In genomic region chr3:127427169-127427655, GRCh38 we compare ENCODE assay signal across 10 cellular contexts.
"Had no signal": no experiment of that assay in that cellular context is flagged by ENCODE, and none has a peak within 500 bp of the region (broad histone marks: within the 10 kb centered on the region; RNA-seq: fewer than 3 reads in every experiment).

No MANE protein-coding gene starts in this region.

- DNase-seq: activated CD4-positive, alpha-beta T cell treated with anti-CD3 and anti-CD28 coated beads for 48 hours; activated naive CD4-positive, alpha-beta T cell treated with anti-CD3 and anti-CD28 coated beads, Interleukin-2, amount 10 ng/mL, durations not matched to agents 7 days and 5 days; stimulated activated naive CD4-positive, alpha-beta T cell treated with Interleukin-2 at 50 U/mL for 16 hours; trophoblast cell had no signal

- H3K4me1 ChIP-seq: adrenal gland, right atrium auricular region had no signal

- H3K27ac ChIP-seq: adrenal gland, esophagus muscularis mucosa, neutrophil, right atrium auricular region had no signal

- H3K4me1 Mint-ChIP-seq: activated naive CD4-positive, alpha-beta T cell treated with anti-CD3 and anti-CD28 coated beads, Interleukin-2, amount 10 ng/mL, durations not matched to agents 7 days and 5 days had no signal

- H3K4me3 Mint-ChIP-seq: activated naive CD4-positive, alpha-beta T cell treated with anti-CD3 and anti-CD28 coated beads, Interleukin-2, amount 10 ng/mL, durations not matched to agents 7 days and 5 days; T-helper 1 cell treated with Interleukin-12 subunit alpha and Interleukin-12 subunit beta and Interleukin-4 antibody, amounts not matched to agents 30 μg/mL and 1 μg/mL, for 36 hours had no signal

- H3K27ac Mint-ChIP-seq: activated naive CD4-positive, alpha-beta T cell treated with anti-CD3 and anti-CD28 coated beads, Interleukin-2, amount 10 ng/mL, durations not matched to agents 7 days and 5 days; activated T-helper 2 cell treated with anti-CD3 and anti-CD28 coated beads, Interferon-gamma antibody, Interleukin-2, Interleukin-4, amounts not matched to agents 10 μg/mL and 5 μg/mL and 100 μg/mL, durations not matched to agents 14 hours and 24 hours and 36 hours; T-helper 1 cell treated with Interleukin-12 subunit alpha and Interleukin-12 subunit beta and Interleukin-4 antibody, amounts not matched to agents 30 μg/mL and 1 μg/mL, for 36 hours had no signal

- H3K36me3 Mint-ChIP-seq: activated naive CD4-positive, alpha-beta T cell treated with anti-CD3 and anti-CD28 coated beads, Interleukin-2, amount 10 ng/mL, durations not matched to agents 7 days and 5 days had no signal

- H3K9me3 ChIP-seq: adrenal gland, neutrophil, right atrium auricular region had no signal

- H3K4me3 ChIP-seq: adrenal gland, esophagus muscularis mucosa, right atrium auricular region had no signal

- H3K27me3 ChIP-seq: right atrium auricular region had no signal

- H3K36me3 ChIP-seq: adrenal gland, esophagus muscularis mucosa, neutrophil, right atrium auricular region had no signal

- H3K9me3 Mint-ChIP-seq: activated naive CD4-positive, alpha-beta T cell treated with anti-CD3 and anti-CD28 coated beads, Interleukin-2, amount 10 ng/mL, durations not matched to agents 7 days and 5 days; activated T-helper 2 cell treated with anti-CD3 and anti-CD28 coated beads, Interferon-gamma antibody, Interleukin-2, Interleukin-4, amounts not matched to agents 10 μg/mL and 5 μg/mL and 100 μg/mL, durations not matched to agents 14 hours and 24 hours and 36 hours; T-helper 1 cell treated with Interleukin-12 subunit alpha and Interleukin-12 subunit beta and Interleukin-4 antibody, amounts not matched to agents 30 μg/mL and 1 μg/mL, for 36 hours had no signal
